Comparison of ENCODE assay signal across 11 cellular contexts in genomic region chr2:234448506-234449169, GRCh38. TPM values are rescaled to one million over a fixed set of nuclear protein-coding genes. Genes with fewer than 3 reads are reported as not detected.
DNase-seq lines count a peak whose midpoint lies in the region; ATAC-seq and TF ChIP-seq lines count a peak whose summit lies in the region.
"Had no signal": no experiment of that assay in that cellular context is flagged by ENCODE, and none has a peak within 500 bp of the region (broad histone marks: within the 10 kb centered on the region; RNA-seq: fewer than 3 reads in every experiment).

No MANE protein-coding gene starts in this region.

- H3K27me3 ChIP-seq in osteoblast (ENCODE audit: insufficient read depth, low read length) = no peaks in the 10 kb centered on the region

- peak overlapping the region; percentile 99 for H3K27ac Mint-ChIP-seq in activated CD4-positive, alpha-beta T cell treated with anti-CD3 and anti-CD28 coated beads, Interleukin-2, amount 10 ng/mL, durations not matched to agents 7 days and 5 days
- peak overlapping the region; percentile 75 for H3K27ac Mint-ChIP-seq in WTC11
- H3K27ac Mint-ChIP-seq in MCF 10A (ENCODE audit: low read depth, unreplicated experiment) = no peak overlapping the region

- H3K27me3 Mint-ChIP-seq in activated CD4-positive, alpha-beta T cell treated with anti-CD3 and anti-CD28 coated beads, Interleukin-2, amount 10 ng/mL, durations not matched to agents 7 days and 5 days = peaks cover 2% of the 10 kb centered on the region
- H3K27me3 Mint-ChIP-seq in WTC11 (ENCODE audit: low read depth) = peaks cover 34% of the 10 kb centered on the region
- no peaks in the 10 kb centered on the region for H3K27me3 Mint-ChIP-seq in MCF 10A (ENCODE audit: insufficient read depth, unreplicated experiment)

- no peak overlapping the region for H3K4me3 ChIP-seq in osteoblast (ENCODE audit: insufficient read depth, low read length)

- H3K27ac ChIP-seq in osteoblast (ENCODE audit: low read depth, low read length) (peak overlapping the region; percentile 80), RWPE1 (no peak overlapping the region)

- ATAC-seq in WTC11 (peak; percentile 59), SK-N-SH treated with all-trans-retinoic acid at 6 μM for 48 hours (no peak)
- ATAC-seq: activated CD4-positive, CD25-positive, alpha-beta regulatory T cell treated with anti-CD3 and anti-CD28 coated beads, Interleukin-2, amount 50 U/mL, for 24 hours had no signal

- no peaks in the 10 kb centered on the region for H3K36me3 ChIP-seq in osteoblast (ENCODE audit: insufficient read depth, low read length)

- intact Hi-C loops in MCF 10A (cut with micrococcal nuclease) = no loop called here

- H3K9me3 ChIP-seq in osteoblast (ENCODE audit: low read depth, low read length) = no peaks in the 10 kb centered on the region

- H3K9me3 Mint-ChIP-seq in activated CD4-positive, alpha-beta T cell treated with anti-CD3 and anti-CD28 coated beads, Interleukin-2, amount 10 ng/mL, durations not matched to agents 7 days and 5 days = peaks cover 24% of the 10 kb centered on the region
- H3K9me3 Mint-ChIP-seq in WTC11 (peaks cover 4% of the 10 kb centered on the region; the same call in 1 of the 2 replicates), MCF 10A (ENCODE audit: unreplicated experiment) (no peaks in the 10 kb centered on the region)

- peaks cover 41% of the 10 kb centered on the region for H3K4me1 ChIP-seq in osteoblast (ENCODE audit: insufficient read depth, low read length)

- H3K79me2 ChIP-seq in osteoblast (ENCODE audit: insufficient read depth, low read length) = no peaks in the 10 kb centered on the region

- H3K4me3 Mint-ChIP-seq in activated CD4-positive, alpha-beta T cell treated with anti-CD3 and anti-CD28 coated beads, Interleukin-2, amount 10 ng/mL, durations not matched to agents 7 days and 5 days = peak overlapping the region; percentile 15
- H3K4me3 Mint-ChIP-seq in WTC11 (no peak overlapping the region), MCF 10A (ENCODE audit: unreplicated experiment) (no peak overlapping the region)

- no peak for TF ChIP-seq CTCF in WTC11 (IDR thresholded peaks at IDR 0.05)
- TF ChIP-seq CTCF in osteoblast (IDR thresholded peaks at IDR 0.05; ENCODE audit: extremely low read depth, low read depth, low read length) = no peak
- no peak for TF ChIP-seq CTCF in MCF 10A (IDR thresholded peaks at IDR 0.05; ENCODE audit: unreplicated experiment)
- TF ChIP-seq CTCF in RWPE1 (conservative IDR thresholded peaks at IDR 0.05; ENCODE audit: low read depth) = no peak

- H2AFZ ChIP-seq in osteoblast (ENCODE audit: low read length) = no peak overlapping the region

- no peak for DNase-seq in activated CD4-positive, alpha-beta T cell treated with anti-CD3 and anti-CD28 coated beads, Interleukin-2, amount 10 ng/mL, durations not matched to agents 7 days and 5 days
- no peak for DNase-seq in activated CD4-positive, alpha-beta T cell treated with anti-CD3 and anti-CD28 coated beads, Interleukin-2, amount 50 U/mL, for 48 hours
- DNase-seq in WTC11 (ENCODE audit: low spot score) (no peak), foreskin melanocyte (peak; percentile 56), osteoblast (ENCODE audit: insufficient read length, low spot score, missing footprints) (no peak), MCF 10A (ENCODE audit: unreplicated experiment) (no peak), RWPE1 (ENCODE audit: low spot score) (no peak)
- DNase-seq: ACHN, NCI-H146 had no signal

- POLR2A ChIA-PET in activated CD4-positive, alpha-beta T cell treated with anti-CD3 and anti-CD28 coated beads, Interleukin-2, amount 10 ng/mL, durations not matched to agents 7 days and 5 days (lab: Charles Lee) = interaction anchor here (0.5 to 0.6 kb wide), 2 partner anchors 10 to 47 kb away, joined by 3 read pairs; no protein-coding TSS in a partner anchor
- POLR2A ChIA-PET in WTC11 (lab: Charles Lee) (interaction anchor here (0.6 to 0.9 kb wide), 2 partner anchors 23 to 47 kb away, joined by 4 to 7 read pairs; no protein-coding TSS in a partner anchor), MCF 10A (lab: Yijun Ruan, JAX) (no interaction called here), RWPE1 (lab: Yijun Ruan, JAX; ENCODE audit: low non-redundant PET) (no interaction called here)

- BruUV-seq in MCF 10A (replicated peaks; lab: Mats Ljungman, UMichigan) = no TSS peak

- H4K20me1 ChIP-seq in osteoblast (ENCODE audit: insufficient read depth, low read length) = no peaks in the 10 kb centered on the region

- H3K4me2 ChIP-seq in osteoblast (ENCODE audit: insufficient read depth, low read length) = peak overlapping the region; percentile 20

- CTCF ChIA-PET in activated CD4-positive, alpha-beta T cell treated with anti-CD3 and anti-CD28 coated beads, Interleukin-2, amount 10 ng/mL, durations not matched to agents 7 days and 5 days (lab: Charles Lee) = interaction anchor here (0.6 to 2.5 kb wide), 6 partner anchors 9 to 970 kb away, joined by 3 to 13 read pairs (median 4); no protein-coding TSS in a partner anchor
- CTCF ChIA-PET in WTC11 (lab: Charles Lee) = interaction anchor here (0.7 to 2.2 kb wide), 4 partner anchors 49 to 1056 kb away, joined by 3 to 6 read pairs (median 4); partner anchors contain the start of gene ARL4C
- CTCF ChIA-PET in MCF 10A (lab: Yijun Ruan, JAX) = no interaction called here
- CTCF ChIA-PET in RWPE1 (lab: Yijun Ruan, JAX) = interaction anchor here (0.6 kb wide), 1 partner anchor 52 kb away, joined by 8 read pairs; no protein-coding TSS in a partner anchor

- peaks cover 89% of the 10 kb centered on the region for H3K4me1 Mint-ChIP-seq in activated CD4-positive, alpha-beta T cell treated with anti-CD3 and anti-CD28 coated beads, Interleukin-2, amount 10 ng/mL, durations not matched to agents 7 days and 5 days
- H3K4me1 Mint-ChIP-seq in WTC11 (peaks cover 40% of the 10 kb centered on the region), MCF 10A (ENCODE audit: insufficient read depth, unreplicated experiment) (peaks cover 29% of the 10 kb centered on the region)

- H3K36me3 Mint-ChIP-seq in activated CD4-positive, alpha-beta T cell treated with anti-CD3 and anti-CD28 coated beads, Interleukin-2, amount 10 ng/mL, durations not matched to agents 7 days and 5 days (ENCODE audit: low read depth) = peaks cover 92% of the 10 kb centered on the region
- H3K36me3 Mint-ChIP-seq in WTC11 = no peaks in the 10 kb centered on the region
- no peaks in the 10 kb centered on the region for H3K36me3 Mint-ChIP-seq in MCF 10A (ENCODE audit: insufficient read depth, unreplicated experiment)

TF ChIP-seq in WTC11, 78 proteins besides CTCF, POLR2A, EP300 and RAD21 (continues in another document):
- no peak for TF ChIP-seq ZBTB21 (CRISPR knock-in tag; IDR thresholded peaks at IDR 0.05; ENCODE audit: borderline replicate concordance)
- TF ChIP-seq EMX1 (CRISPR knock-in tag; IDR thresholded peaks at IDR 0.05) = no peak
- TF ChIP-seq SMAD4 (CRISPR knock-in tag; IDR thresholded peaks at IDR 0.05) = no peak
- TF ChIP-seq, protein P1, sequence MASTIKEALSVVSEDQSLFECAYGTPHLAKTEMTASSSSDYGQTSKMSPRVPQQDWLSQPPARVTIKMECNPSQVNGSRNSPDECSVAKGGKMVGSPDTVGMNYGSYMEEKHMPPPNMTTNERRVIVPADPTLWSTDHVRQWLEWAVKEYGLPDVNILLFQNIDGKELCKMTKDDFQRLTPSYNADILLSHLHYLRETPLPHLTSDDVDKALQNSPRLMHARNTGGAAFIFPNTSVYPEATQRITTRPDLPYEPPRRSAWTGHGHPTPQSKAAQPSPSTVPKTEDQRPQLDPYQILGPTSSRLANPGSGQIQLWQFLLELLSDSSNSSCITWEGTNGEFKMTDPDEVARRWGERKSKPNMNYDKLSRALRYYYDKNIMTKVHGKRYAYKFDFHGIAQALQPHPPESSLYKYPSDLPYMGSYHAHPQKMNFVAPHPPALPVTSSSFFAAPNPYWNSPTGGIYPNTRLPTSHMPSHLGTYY (CRISPR knock-in tag; IDR thresholded peaks at IDR 0.05) = no peak
- TF ChIP-seq NFATC4 (CRISPR knock-in tag; IDR thresholded peaks at IDR 0.05) = no peak
- no peak for TF ChIP-seq ZNF219 (CRISPR knock-in tag; IDR thresholded peaks at IDR 0.05; ENCODE audit: borderline replicate concordance)
- no peak for TF ChIP-seq MYBL2 (CRISPR knock-in tag; IDR thresholded peaks at IDR 0.05)

TF ChIP-seq in SK-N-SH treated with all-trans-retinoic acid at 6 μM for 48 hours, 23 proteins besides CTCF, POLR2A, EP300 and RAD21:
- TF ChIP-seq, protein P2, sequence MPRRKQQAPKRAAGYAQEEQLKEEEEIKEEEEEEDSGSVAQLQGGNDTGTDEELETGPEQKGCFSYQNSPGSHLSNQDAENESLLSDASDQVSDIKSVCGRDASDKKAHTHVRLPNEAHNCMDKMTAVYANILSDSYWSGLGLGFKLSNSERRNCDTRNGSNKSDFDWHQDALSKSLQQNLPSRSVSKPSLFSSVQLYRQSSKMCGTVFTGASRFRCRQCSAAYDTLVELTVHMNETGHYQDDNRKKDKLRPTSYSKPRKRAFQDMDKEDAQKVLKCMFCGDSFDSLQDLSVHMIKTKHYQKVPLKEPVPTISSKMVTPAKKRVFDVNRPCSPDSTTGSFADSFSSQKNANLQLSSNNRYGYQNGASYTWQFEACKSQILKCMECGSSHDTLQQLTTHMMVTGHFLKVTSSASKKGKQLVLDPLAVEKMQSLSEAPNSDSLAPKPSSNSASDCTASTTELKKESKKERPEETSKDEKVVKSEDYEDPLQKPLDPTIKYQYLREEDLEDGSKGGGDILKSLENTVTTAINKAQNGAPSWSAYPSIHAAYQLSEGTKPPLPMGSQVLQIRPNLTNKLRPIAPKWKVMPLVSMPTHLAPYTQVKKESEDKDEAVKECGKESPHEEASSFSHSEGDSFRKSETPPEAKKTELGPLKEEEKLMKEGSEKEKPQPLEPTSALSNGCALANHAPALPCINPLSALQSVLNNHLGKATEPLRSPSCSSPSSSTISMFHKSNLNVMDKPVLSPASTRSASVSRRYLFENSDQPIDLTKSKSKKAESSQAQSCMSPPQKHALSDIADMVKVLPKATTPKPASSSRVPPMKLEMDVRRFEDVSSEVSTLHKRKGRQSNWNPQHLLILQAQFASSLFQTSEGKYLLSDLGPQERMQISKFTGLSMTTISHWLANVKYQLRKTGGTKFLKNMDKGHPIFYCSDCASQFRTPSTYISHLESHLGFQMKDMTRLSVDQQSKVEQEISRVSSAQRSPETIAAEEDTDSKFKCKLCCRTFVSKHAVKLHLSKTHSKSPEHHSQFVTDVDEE (CRISPR knock-in tag; IDR thresholded peaks at IDR 0.05) = no peak
TF ChIP-seq in SK-N-SH treated with all-trans-retinoic acid at 6 μM for 48 hours: peak in this region for 0.

RNA-seq across cellular contexts. Expression of gene ARL4C, which starts 48.2 kb away (rescaled TPM):
- 100 to 1,000 TPM; 292 to 300 TPM for total RNA-seq in activated CD4-positive, alpha-beta T cell treated with anti-CD3 and anti-CD28 coated beads, Interleukin-2, amount 10 ng/mL, durations not matched to agents 7 days and 5 days
- 9.3 to 10.6 TPM (median 10.4 TPM) in 3 replicates for total RNA-seq in WTC11 (2021)
- 133 and 145 TPM in 2 replicates for total RNA-seq in osteoblast
- 3.5 and 6.4 TPM in 2 replicates for total RNA-seq in MCF 10A (2022)

Comparison
In these comparisons a context has a peak if more than half of its experiments do, and no peak if none do; other contexts are left out.
1. RNA of gene ARL4C, which starts 48.2 kb away (total RNA-seq): 292 to 300 TPM in activated CD4-positive, alpha-beta T cell treated with anti-CD3 and anti-CD28 coated beads, Interleukin-2, amount 10 ng/mL, durations not matched to agents 7 days and 5 days and 133 to 145 TPM in osteoblast; 9.3 to 10.6 TPM in WTC11 and 3.5 to 6.4 TPM in MCF 10A; every median in the first group is over 10 times any median in the second.
2. POLR2A ChIA-PET loops: an anchor here in activated CD4-positive, alpha-beta T cell treated with anti-CD3 and anti-CD28 coated beads, Interleukin-2, amount 10 ng/mL, durations not matched to agents 7 days and 5 days (0.5 to 0.6 kb wide) and WTC11 (0.6 to 0.9 kb wide); none called in MCF 10A and RWPE1.